In the genomic region with DNA sequence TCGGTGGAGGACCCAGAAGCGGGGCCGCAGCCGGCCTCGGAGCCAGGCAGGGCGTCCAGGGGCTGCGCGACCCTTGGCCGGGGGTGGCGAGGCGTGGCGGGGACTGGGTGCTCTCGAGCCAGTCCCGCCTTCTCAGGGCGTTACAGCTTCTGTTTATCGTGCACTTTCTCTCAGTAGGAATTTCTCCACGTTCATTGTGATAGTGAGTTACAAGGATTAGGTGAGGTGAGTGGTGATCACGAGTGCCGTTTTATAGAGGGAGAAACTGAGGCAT, we compare ENCODE assay signal across 1 cellular context.
TF ChIP-seq lines count a peak whose summit lies in the region.

No MANE protein-coding gene starts in this region.

TF ChIP-seq in A549, 52 proteins besides CTCF, POLR2A, EP300 and RAD21 (continued from another document):
- TF ChIP-seq JUNB (IDR thresholded peaks at IDR 0.05): no peak
- TF ChIP-seq POLR2AphosphoS2 (conservative IDR thresholded peaks at IDR 0.05; ENCODE audit: low read length): no peak
- TF ChIP-seq SMC3 (IDR thresholded peaks at IDR 0.05): no peak
- TF ChIP-seq EHMT2 (IDR thresholded peaks at IDR 0.05; ENCODE audit: low read depth): no peak
- no peak for TF ChIP-seq FOXS1 (CRISPR knock-in tag; IDR thresholded peaks at IDR 0.05)
- TF ChIP-seq NR3C1 (IDR thresholded peaks at IDR 0.05): no peak
TF ChIP-seq in A549: peak in this region for 0.
